8 cellular contexts compared by ENCODE assay signal in the genomic region with DNA sequence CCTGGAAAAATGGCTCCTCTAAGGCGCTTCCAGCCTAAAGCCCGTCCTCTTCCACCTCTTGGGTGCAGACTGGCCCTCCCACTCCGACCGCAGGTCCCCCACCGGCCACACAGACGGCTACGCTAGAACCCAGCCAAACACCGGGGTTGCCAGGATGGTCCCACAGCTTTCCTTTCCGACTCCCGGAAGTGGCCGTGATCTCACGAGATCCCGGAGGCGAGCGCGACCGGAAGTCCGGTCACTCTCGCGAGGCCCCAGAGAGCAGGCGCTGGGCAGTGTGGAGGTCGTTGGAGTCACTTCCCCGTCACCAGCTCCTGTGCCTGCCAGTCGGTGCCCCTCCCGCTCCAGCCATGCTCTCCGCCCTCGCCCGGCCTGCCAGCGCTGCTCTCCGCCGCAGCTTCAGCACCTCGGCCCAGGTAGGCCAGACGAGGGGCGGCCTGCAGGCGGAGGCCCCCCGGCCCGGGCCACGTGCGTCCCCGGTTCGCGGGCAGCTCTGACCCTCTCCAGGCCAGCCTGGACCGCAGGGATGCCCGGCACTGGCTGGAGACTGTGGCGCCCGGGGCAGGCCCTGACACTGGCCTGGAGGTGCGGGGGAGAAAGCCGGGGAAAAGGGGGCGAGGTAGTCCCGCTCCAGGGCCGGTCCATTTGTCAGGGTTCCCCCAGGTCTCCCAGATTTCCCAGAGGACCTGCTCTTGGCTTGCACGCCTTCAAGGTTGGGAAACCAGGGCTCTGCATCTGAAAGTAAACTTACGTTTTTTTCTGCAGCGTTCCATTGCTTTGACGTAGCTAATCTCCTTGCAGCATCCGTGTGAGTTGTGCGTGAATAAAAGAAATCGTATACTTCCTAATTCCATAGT. TPM values are rescaled to one million over a fixed set of nuclear protein-coding genes. Genes with fewer than 3 reads are reported as not detected.
DNase-seq lines count a peak whose midpoint lies in the region; ATAC-seq and TF ChIP-seq lines count a peak whose summit lies in the region.

A gene with protein sequence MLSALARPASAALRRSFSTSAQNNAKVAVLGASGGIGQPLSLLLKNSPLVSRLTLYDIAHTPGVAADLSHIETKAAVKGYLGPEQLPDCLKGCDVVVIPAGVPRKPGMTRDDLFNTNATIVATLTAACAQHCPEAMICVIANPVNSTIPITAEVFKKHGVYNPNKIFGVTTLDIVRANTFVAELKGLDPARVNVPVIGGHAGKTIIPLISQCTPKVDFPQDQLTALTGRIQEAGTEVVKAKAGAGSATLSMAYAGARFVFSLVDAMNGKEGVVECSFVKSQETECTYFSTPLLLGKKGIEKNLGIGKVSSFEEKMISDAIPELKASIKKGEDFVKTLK (plus strand): TSS at position 296 of the 857 bp plus-strand sequence. CDS start 55 bp downstream, at position 351.
A gene with protein sequence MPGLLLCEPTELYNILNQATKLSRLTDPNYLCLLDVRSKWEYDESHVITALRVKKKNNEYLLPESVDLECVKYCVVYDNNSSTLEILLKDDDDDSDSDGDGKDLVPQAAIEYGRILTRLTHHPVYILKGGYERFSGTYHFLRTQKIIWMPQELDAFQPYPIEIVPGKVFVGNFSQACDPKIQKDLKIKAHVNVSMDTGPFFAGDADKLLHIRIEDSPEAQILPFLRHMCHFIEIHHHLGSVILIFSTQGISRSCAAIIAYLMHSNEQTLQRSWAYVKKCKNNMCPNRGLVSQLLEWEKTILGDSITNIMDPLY (minus strand): TSS at position 190 of the 857 bp plus-strand sequence. CDS start 17,477 bp downstream, outside the sequence.

- H4K20me1 ChIP-seq in fibroblast of lung (ENCODE audit: control insufficient read depth, extremely low read depth, insufficient read depth, low read length) = no peaks in the 10 kb centered on the region

- intact Hi-C loops in naive thymus-derived CD4-positive, alpha-beta T cell (cut with micrococcal nuclease) = loop anchor here (1.0 to 5.0 kb wide), 9 partner anchors 39 to 1391 kb away; a partner anchor contains a TSS

- H3K79me2 ChIP-seq in fibroblast of lung (ENCODE audit: control insufficient read depth, insufficient read depth, low read length) = peaks cover 67% of the 10 kb centered on the region

- peak within 1 kb of the TSS; percentile 97 for H3K4me3 Mint-ChIP-seq in activated T-helper 17 cell treated with anti-CD3 and anti-CD28 coated beads, Interleukin-2, amount 50 U/mL, for 72 hours
- peak within 1 kb of the TSS; percentile 90 to 99 (median 97) for H3K4me3 Mint-ChIP-seq in naive thymus-derived CD4-positive, alpha-beta T cell
- H3K4me3 Mint-ChIP-seq in stimulated activated memory B cell treated with anti-CD40 and anti-IgM and Interleukin-4, amounts not matched to agents 10 μg/mL and 1 μg/mL and 100 μg/mL, for 72 hours = peak within 1 kb of the TSS; percentile 92

- DNase-seq in EL (peak; percentile 96), GOT3 (lab: John Stamatoyannopoulos, UW) (peak; percentile 82), LHCN-M2 (ENCODE audit: low read depth) (peak; percentile 98), RWPE1 (ENCODE audit: low spot score) (peak; percentile 97), fibroblast of lung (ENCODE audit: low read depth in 2 of 2) (peak; percentile 93 to 95)
- DNase-seq in naive thymus-derived CD4-positive, alpha-beta T cell = peak; percentile 68 to 89 (median 76)

- peak within 1 kb of the TSS; percentile 74 for H2AFZ ChIP-seq in fibroblast of lung (ENCODE audit: low read length)

- peak within 1 kb of the TSS; percentile 79 for H3K4me2 ChIP-seq in fibroblast of lung (ENCODE audit: extremely low read depth, insufficient read depth, low read length)

- H3K9me3 ChIP-seq in fibroblast of lung (ENCODE audit: control insufficient read depth, insufficient read depth, low read depth, low read length) = no peaks in the 10 kb centered on the region
- H3K9me3 ChIP-seq in naive thymus-derived CD4-positive, alpha-beta T cell (ENCODE audit: control insufficient read depth in 2 of 3, low read length in 3 of 3) = no peaks in the 10 kb centered on the region

- peaks cover 5% of the 10 kb centered on the region for H3K36me3 ChIP-seq in fibroblast of lung (ENCODE audit: control insufficient read depth, insufficient read depth, low read length)
- H3K36me3 ChIP-seq in naive thymus-derived CD4-positive, alpha-beta T cell (ENCODE audit: control insufficient read depth in 2 of 3, insufficient read depth in 3 of 3, low read length in 3 of 3) = peaks cover 0 to 9% (median 0%) of the 10 kb centered on the region in 3 experiments

- peaks cover 5% of the 10 kb centered on the region for H3K4me1 ChIP-seq in fibroblast of lung (ENCODE audit: control insufficient read depth, extremely low read depth, insufficient read depth, low read length)
- peaks cover 7 to 17% of the 10 kb centered on the region in 2 donors for H3K4me1 ChIP-seq in naive thymus-derived CD4-positive, alpha-beta T cell (ENCODE audit: control insufficient read depth in 2 of 2, insufficient read depth in 2 of 2, low read length in 2 of 2)

- peak within 1 kb of the TSS; percentile 97 for H3K9ac ChIP-seq in fibroblast of lung (ENCODE audit: insufficient read depth, low read length)

- H3K27ac ChIP-seq in RWPE1 = peak within 1 kb of the TSS; percentile 86
- H3K27ac ChIP-seq in fibroblast of lung (ENCODE audit: insufficient read depth, low read length) = peak within 1 kb of the TSS; percentile 94
- H3K27ac ChIP-seq in naive thymus-derived CD4-positive, alpha-beta T cell (ENCODE audit: low read depth, low read length) = peak within 1 kb of the TSS; percentile 80

- no peaks in the 10 kb centered on the region for H3K9me3 Mint-ChIP-seq in activated T-helper 17 cell treated with anti-CD3 and anti-CD28 coated beads, Interleukin-2, amount 50 U/mL, for 72 hours
- H3K9me3 Mint-ChIP-seq in naive thymus-derived CD4-positive, alpha-beta T cell = no peaks in the 10 kb centered on the region
- H3K9me3 Mint-ChIP-seq in stimulated activated memory B cell treated with anti-CD40 and anti-IgM and Interleukin-4, amounts not matched to agents 10 μg/mL and 1 μg/mL and 100 μg/mL, for 72 hours = no peaks in the 10 kb centered on the region

- H3K4me1 Mint-ChIP-seq in activated T-helper 17 cell treated with anti-CD3 and anti-CD28 coated beads, Interleukin-2, amount 50 U/mL, for 72 hours = peaks cover 33% of the 10 kb centered on the region
- peaks cover 36 to 70% (median 53%) of the 10 kb centered on the region in 7 donors for H3K4me1 Mint-ChIP-seq in naive thymus-derived CD4-positive, alpha-beta T cell
- peaks cover 44% of the 10 kb centered on the region for H3K4me1 Mint-ChIP-seq in stimulated activated memory B cell treated with anti-CD40 and anti-IgM and Interleukin-4, amounts not matched to agents 10 μg/mL and 1 μg/mL and 100 μg/mL, for 72 hours

- POLR2A ChIA-PET in RWPE1 (lab: Yijun Ruan, JAX; ENCODE audit: low non-redundant PET) = interaction anchor here (0.6 to 0.8 kb wide), 2 partner anchors 87 to 433 kb away, joined by 5 to 6 read pairs; no protein-coding TSS in a partner anchor
- POLR2A ChIA-PET in naive thymus-derived CD4-positive, alpha-beta T cell (lab: Charles Lee) = interaction anchor here (0.7 to 2.0 kb wide), 11 partner anchors 10 to 975 kb away, joined by 3 to 9 read pairs (median 3); a partner anchor contains a TSS

- no peak for TF ChIP-seq CTCF in RWPE1 (conservative IDR thresholded peaks at IDR 0.05; ENCODE audit: low read depth)
- no peak for TF ChIP-seq CTCF in fibroblast of lung (conservative IDR thresholded peaks at IDR 0.05 in 1 of 2, IDR thresholded peaks at IDR 0.05 in 1 of 2; ENCODE audit: low read depth in 1 of 2, low read length in 2 of 2)

- peak; percentile 98 for ATAC-seq in activated T-helper 17 cell treated with anti-CD3 and anti-CD28 coated beads, Interleukin-2, amount 50 U/mL, for 72 hours (replicated peaks)
- ATAC-seq in naive thymus-derived CD4-positive, alpha-beta T cell = peak; percentile 92
- peak; percentile 98 for ATAC-seq in stimulated activated memory B cell treated with anti-CD40 and anti-IgM and Interleukin-4, amounts not matched to agents 10 μg/mL and 1 μg/mL and 100 μg/mL, for 72 hours

- no peaks in the 10 kb centered on the region for H3K27me3 ChIP-seq in fibroblast of lung (ENCODE audit: control insufficient read depth, insufficient read depth, low read length)
- no peaks in the 10 kb centered on the region for H3K27me3 ChIP-seq in naive thymus-derived CD4-positive, alpha-beta T cell (ENCODE audit: control insufficient read depth in 2 of 2, insufficient read depth in 2 of 2, low read length in 2 of 2)

- H3K27ac Mint-ChIP-seq in activated T-helper 17 cell treated with anti-CD3 and anti-CD28 coated beads, Interleukin-2, amount 50 U/mL, for 72 hours = peak within 1 kb of the TSS; percentile 99
- peak within 1 kb of the TSS; percentile 92 to 98 (median 97) for H3K27ac Mint-ChIP-seq in naive thymus-derived CD4-positive, alpha-beta T cell
- peak within 1 kb of the TSS; percentile 93 for H3K27ac Mint-ChIP-seq in stimulated activated memory B cell treated with anti-CD40 and anti-IgM and Interleukin-4, amounts not matched to agents 10 μg/mL and 1 μg/mL and 100 μg/mL, for 72 hours

- H3K4me3 ChIP-seq in fibroblast of lung (replicated peaks in 1 of 4; ENCODE audit: control extremely low read depth in 1 of 4, insufficient read depth in 1 of 4, low read depth in 3 of 4, low read length in 4 of 4) = peak within 1 kb of the TSS; percentile 84 to 96 (median 94)
- peak within 1 kb of the TSS; percentile 95 for H3K4me3 ChIP-seq in naive thymus-derived CD4-positive, alpha-beta T cell (ENCODE audit: low read length)

- no peaks in the 10 kb centered on the region for H3K27me3 Mint-ChIP-seq in activated T-helper 17 cell treated with anti-CD3 and anti-CD28 coated beads, Interleukin-2, amount 50 U/mL, for 72 hours
- no peaks in the 10 kb centered on the region for H3K27me3 Mint-ChIP-seq in naive thymus-derived CD4-positive, alpha-beta T cell
- no peaks in the 10 kb centered on the region for H3K27me3 Mint-ChIP-seq in stimulated activated memory B cell treated with anti-CD40 and anti-IgM and Interleukin-4, amounts not matched to agents 10 μg/mL and 1 μg/mL and 100 μg/mL, for 72 hours

- H3K36me3 Mint-ChIP-seq in activated T-helper 17 cell treated with anti-CD3 and anti-CD28 coated beads, Interleukin-2, amount 50 U/mL, for 72 hours (ENCODE audit: low read depth) = peaks cover 61% of the 10 kb centered on the region
- peaks cover 7 to 29% (median 20%) of the 10 kb centered on the region in 5 donors for H3K36me3 Mint-ChIP-seq in naive thymus-derived CD4-positive, alpha-beta T cell
- peaks cover 33% of the 10 kb centered on the region for H3K36me3 Mint-ChIP-seq in stimulated activated memory B cell treated with anti-CD40 and anti-IgM and Interleukin-4, amounts not matched to agents 10 μg/mL and 1 μg/mL and 100 μg/mL, for 72 hours

- CTCF ChIA-PET in RWPE1 (lab: Yijun Ruan, JAX) = interaction anchor here (0.5 to 1.0 kb wide), 6 partner anchors 17 to 243 kb away, joined by 3 to 4 read pairs (median 3); no protein-coding TSS in a partner anchor
- CTCF ChIA-PET in naive thymus-derived CD4-positive, alpha-beta T cell (lab: Charles Lee) = no interaction called here

RNA-seq across cellular contexts. Expression of the first gene that starts in this region (rescaled TPM):
- total RNA-seq in LHCN-M2 (2014; rRNA removed) = 103 and 104 TPM in 2 replicates
- polyA plus RNA-seq in LHCN-M2 (2012) = 252 TPM
- total RNA-seq in activated T-helper 17 cell treated with anti-CD3 and anti-CD28 coated beads, Interleukin-2, amount 50 U/mL, for 72 hours = 100 to 1,000 TPM; 155 to 231 TPM
- 29.5 and 49.4 TPM in 2 replicates for total RNA-seq in fibroblast of lung
- 90.7 and 131 TPM in 2 replicates for polyA plus RNA-seq in fibroblast of lung
- polyA plus RNA-seq in fibroblast of lung (2012) = 155 and 206 TPM in 2 replicates
- 313 and 535 TPM in 2 replicates for polyA minus RNA-seq in fibroblast of lung (ENCODE audit: low replicate concordance)
- total RNA-seq in naive thymus-derived CD4-positive, alpha-beta T cell = 100 to 1,000 TPM in 1 of 5 experiments, 10 to 100 TPM in 4; 71.7 to 172 (median 74.6) TPM
- polyA plus RNA-seq in naive thymus-derived CD4-positive, alpha-beta T cell = 100 to 1,000 TPM; 134 TPM

RNA-seq across cellular contexts. Expression of the second gene that starts in this region (rescaled TPM):
- total RNA-seq in LHCN-M2 (2014; rRNA removed) = 52.5 and 56.7 TPM in 2 replicates
- 57.0 TPM for polyA plus RNA-seq in LHCN-M2 (2012)
- total RNA-seq in activated T-helper 17 cell treated with anti-CD3 and anti-CD28 coated beads, Interleukin-2, amount 50 U/mL, for 72 hours = 10 to 100 TPM; 31.0 to 31.1 TPM
- total RNA-seq in fibroblast of lung = 49.0 and 49.3 TPM in 2 replicates
- polyA plus RNA-seq in fibroblast of lung = 49.8 and 61.2 TPM in 2 replicates
- 34.7 and 41.7 TPM in 2 replicates for polyA plus RNA-seq in fibroblast of lung (2012)
- polyA minus RNA-seq in fibroblast of lung (ENCODE audit: low replicate concordance) = 35.4 and 48.1 TPM in 2 replicates
- total RNA-seq in naive thymus-derived CD4-positive, alpha-beta T cell = 10 to 100 TPM; 11.3 to 31.7 (median 20.0) TPM
- polyA plus RNA-seq in naive thymus-derived CD4-positive, alpha-beta T cell = 10 to 100 TPM; 36.7 to 45.5 TPM

Comparison
In these comparisons a context has a peak if more than half of its experiments do, and no peak if none do; other contexts are left out.
1. Peak in every context shown above with its lines: DNase-seq, ATAC-seq, H3K4me3 ChIP-seq and H3K27ac ChIP-seq.